ENCODE assay signal across 25 cellular contexts in genomic region chr5:98954392-98955028, GRCh38.
"Had no signal": no experiment of that assay in that cellular context is flagged by ENCODE, and none has a peak within 500 bp of the region (broad histone marks: within the 10 kb centered on the region; RNA-seq: fewer than 3 reads in every experiment).

No MANE protein-coding gene starts in this region.

- DNase-seq: activated CD4-positive, alpha-beta T cell treated with anti-CD3 and anti-CD28 coated beads, Interleukin-2, amount 10 ng/mL, durations not matched to agents 24 days and 14 days; activated CD4-positive, alpha-beta T cell treated with anti-CD3 and anti-CD28 coated beads, Interleukin-2, amount 50 U/mL, for 4 hours; activated CD8-positive, alpha-beta T cell treated with anti-CD3 and anti-CD28 coated beads, Interleukin-2, amount 10 ng/mL, durations not matched to agents 7 days and 5 days; activated gamma-delta T cell; activated naive CD4-positive, alpha-beta T cell treated with Interleukin-2 at 50 U/mL for 16 hours; activated naive CD8-positive, alpha-beta T cell treated with anti-CD3 and anti-CD28 coated beads, Interleukin-2, amount 10 ng/mL, durations not matched to agents 7 days and 5 days; activated T-cell treated with anti-CD3 and anti-CD28 coated beads, Interleukin-2, amount 50 U/mL, for 24 hours; amygdala; colonic mucosa; Karpas-422; NCI-H1105; NCI-H1417 treated with DMSO at 0.1 percent for 48 hours; NCI-H1694; NCI-H2029; NCI-H345; NCI-H524 treated with DMSO at 0.1 percent for 48 hours; PC-9; SIG-M5; SW 1271; T1000 had no signal

- H3K4me2 ChIP-seq: PC-9 had no signal

- H3K4me3 ChIP-seq: ascending aorta, cardiac muscle cell, colonic mucosa, PC-9 had no signal

- H2AFZ ChIP-seq: PC-9 had no signal

- H3K27ac ChIP-seq: ascending aorta, cardiac muscle cell, colonic mucosa, PC-9, RWPE1 had no signal

- FAIRE-seq: RCC 7860, TTC549 had no signal

- H3K4me1 ChIP-seq: ascending aorta, colonic mucosa had no signal

- H3K27me3 ChIP-seq: ascending aorta, cardiac muscle cell, colonic mucosa had no signal

- H3K9me3 ChIP-seq: ascending aorta, colonic mucosa had no signal

- H3K36me3 ChIP-seq: ascending aorta, cardiac muscle cell, colonic mucosa had no signal
